In the genomic region with DNA sequence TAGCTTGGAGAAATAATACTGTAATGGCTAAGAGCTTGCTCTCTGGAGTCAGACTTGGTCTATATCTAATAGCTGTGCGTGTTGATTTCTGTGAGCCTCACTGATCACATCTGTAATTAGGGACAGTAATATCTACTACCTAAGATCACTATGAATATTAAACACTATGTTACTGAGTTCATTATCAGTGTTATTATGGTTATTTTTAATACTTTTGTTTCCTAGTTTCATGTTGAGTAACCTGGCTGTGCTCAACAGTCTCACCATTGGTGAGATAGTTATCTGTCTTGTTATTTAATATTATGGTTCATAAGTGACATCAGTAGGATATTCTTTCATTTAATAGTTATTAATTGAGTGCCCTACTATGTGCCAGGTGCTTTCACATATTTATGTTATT, we compare ENCODE assay signal across 18 cellular contexts. TPM values are rescaled to one million over a fixed set of nuclear protein-coding genes. Genes with fewer than 3 reads are reported as not detected.
DNase-seq lines count a peak whose midpoint lies in the region; ATAC-seq and TF ChIP-seq lines count a peak whose summit lies in the region.
"Had no signal": no experiment of that assay in that cellular context is flagged by ENCODE, and none has a peak within 500 bp of the region (broad histone marks: within the 10 kb centered on the region; RNA-seq: fewer than 3 reads in every experiment).

No MANE protein-coding gene starts in this region.

- WGBS in ovary, 3 donors = 76 to 84% (median 80%) methylated on average over 1 of the region's 1 CpG
- WGBS in sigmoid colon, 2 donors = 92 to 96% methylated on average over 1 of the region's 1 CpG

- peak; percentile 87 for ATAC-seq in GM18867 (IDR thresholded peaks at IDR 0.05; ENCODE audit: unreplicated experiment)
- peak; percentile 70 for ATAC-seq in GM21528 (IDR thresholded peaks at IDR 0.05; ENCODE audit: low FRiP score, unreplicated experiment)
- peak; percentile 70 for ATAC-seq in HG03135 (IDR thresholded peaks at IDR 0.05; ENCODE audit: unreplicated experiment)
- no peak for ATAC-seq in stimulated activated naive CD8-positive, alpha-beta T cell treated with anti-CD3 and anti-CD28 coated beads, Interleukin-15, amount 100 ng/mL, for 72 hours
- ATAC-seq in GM21737 (IDR thresholded peaks at IDR 0.05; ENCODE audit: unreplicated experiment) = no peak
- ATAC-seq: heart left ventricle had no signal

- TF ChIP-seq EP300 in ovary (IDR thresholded peaks at IDR 0.05) = no peak
- no peak for TF ChIP-seq EP300 in sigmoid colon (IDR thresholded peaks at IDR 0.05)

- H3K36me3 ChIP-seq in ovary (no peaks in the 10 kb centered on the region), sigmoid colon (peaks cover 0 to 5% (median 0%) of the 10 kb centered on the region in 4 donors)
- H3K36me3 ChIP-seq: esophagus squamous epithelium, heart left ventricle had no signal

- H3K9me3 ChIP-seq in ovary (no peaks in the 10 kb centered on the region), sigmoid colon (no peaks in the 10 kb centered on the region)
- H3K9me3 ChIP-seq: esophagus squamous epithelium, heart left ventricle had no signal

- H3K4me3 Mint-ChIP-seq in stimulated activated naive CD8-positive, alpha-beta T cell treated with anti-CD3 and anti-CD28 coated beads, Interleukin-15, amount 100 ng/mL, for 72 hours = no peak overlapping the region
- H3K4me3 Mint-ChIP-seq: activated CD4-positive, alpha-beta memory T cell treated with anti-CD3 and anti-CD28 coated beads for 36 hours; activated T-helper 1 cell treated with anti-CD3 and anti-CD28 coated beads, Interleukin-12 subunit alpha, Interleukin-12 subunit beta, Interleukin-2, Interleukin-4 antibody, amounts not matched to agents 30 ng/mL and 10 ng/mL and 1 ng/mL, durations not matched to agents 14 hours and 24 hours and 36 hours; dendritic cell treated with granulocyte-macrophage colony-stimulating factor and Interleukin-4, amounts not matched to agents 40 ng/mL and 50 ng/mL, for 4 days; IgD-negative memory B cell; type B pancreatic cell had no signal

- H3K4me3 ChIP-seq in ovary (no peak overlapping the region), sigmoid colon (no peak overlapping the region)
- H3K4me3 ChIP-seq: esophagus squamous epithelium, heart left ventricle had no signal

- H3K27me3 ChIP-seq in ovary (no peaks in the 10 kb centered on the region), sigmoid colon (no peaks in the 10 kb centered on the region)
- H3K27me3 ChIP-seq: esophagus squamous epithelium, heart left ventricle had no signal

- intact Hi-C loops in ovary (cut with DNase I) = no loop called here
- intact Hi-C loops in sigmoid colon (cut with DNase I) = no loop called here

- H3K27ac ChIP-seq in cingulate gyrus (ENCODE audit: low read depth, low read length) = peak overlapping the region; percentile 71
- no peak overlapping the region for H3K27ac ChIP-seq in ovary
- H3K27ac ChIP-seq in sigmoid colon = no peak overlapping the region
- H3K27ac ChIP-seq: esophagus squamous epithelium, heart left ventricle had no signal

- no peaks in the 10 kb centered on the region for H3K4me1 Mint-ChIP-seq in stimulated activated naive CD8-positive, alpha-beta T cell treated with anti-CD3 and anti-CD28 coated beads, Interleukin-15, amount 100 ng/mL, for 72 hours
- H3K4me1 Mint-ChIP-seq: IgD-negative memory B cell had no signal

- TF ChIP-seq CTCF in ovary (IDR thresholded peaks at IDR 0.05) = no peak
- no peak for TF ChIP-seq CTCF in sigmoid colon (IDR thresholded peaks at IDR 0.05)

- DNase-seq in ovary (no peak), sigmoid colon (no peak)
- DNase-seq in stimulated activated naive CD8-positive, alpha-beta T cell treated with anti-CD3 and anti-CD28 coated beads, Interleukin-15, amount 100 ng/mL, for 72 hours = no peak
- DNase-seq: activated CD4-positive, alpha-beta memory T cell treated with anti-CD3 and anti-CD28 coated beads for 36 hours; AML-193; esophagus squamous epithelium; heart left ventricle; kidney; NCI-H1048 had no signal

- H3K4me1 ChIP-seq in ovary (ENCODE audit: insufficient read depth) = no peaks in the 10 kb centered on the region
- no peaks in the 10 kb centered on the region for H3K4me1 ChIP-seq in sigmoid colon
- H3K4me1 ChIP-seq: esophagus squamous epithelium, heart left ventricle had no signal

- peak overlapping the region in 1 of 2 donors; percentile 48 for H3K27ac Mint-ChIP-seq in stimulated activated naive CD8-positive, alpha-beta T cell treated with anti-CD3 and anti-CD28 coated beads, Interleukin-15, amount 100 ng/mL, for 72 hours
- H3K27ac Mint-ChIP-seq: activated CD4-positive, alpha-beta memory T cell treated with anti-CD3 and anti-CD28 coated beads for 36 hours; activated T-helper 1 cell treated with anti-CD3 and anti-CD28 coated beads, Interleukin-12 subunit alpha, Interleukin-12 subunit beta, Interleukin-2, Interleukin-4 antibody, amounts not matched to agents 30 ng/mL and 10 ng/mL and 1 ng/mL, durations not matched to agents 14 hours and 24 hours and 36 hours; dendritic cell treated with granulocyte-macrophage colony-stimulating factor and Interleukin-4, amounts not matched to agents 40 ng/mL and 50 ng/mL, for 4 days; IgD-negative memory B cell; type B pancreatic cell had no signal

- H3K27me3 Mint-ChIP-seq in stimulated activated naive CD8-positive, alpha-beta T cell treated with anti-CD3 and anti-CD28 coated beads, Interleukin-15, amount 100 ng/mL, for 72 hours = no peaks in the 10 kb centered on the region
- H3K27me3 Mint-ChIP-seq: activated CD4-positive, alpha-beta memory T cell treated with anti-CD3 and anti-CD28 coated beads for 36 hours; dendritic cell treated with granulocyte-macrophage colony-stimulating factor and Interleukin-4, amounts not matched to agents 40 ng/mL and 50 ng/mL, for 4 days; IgD-negative memory B cell; type B pancreatic cell had no signal

- TF ChIP-seq POLR2A in ovary (IDR thresholded peaks at IDR 0.05) (no peak), sigmoid colon (IDR thresholded peaks at IDR 0.05) (no peak)

- H3K9me3 Mint-ChIP-seq in stimulated activated naive CD8-positive, alpha-beta T cell treated with anti-CD3 and anti-CD28 coated beads, Interleukin-15, amount 100 ng/mL, for 72 hours = no peaks in the 10 kb centered on the region
- H3K9me3 Mint-ChIP-seq: activated CD4-positive, alpha-beta memory T cell treated with anti-CD3 and anti-CD28 coated beads for 36 hours; activated T-helper 1 cell treated with anti-CD3 and anti-CD28 coated beads, Interleukin-12 subunit alpha, Interleukin-12 subunit beta, Interleukin-2, Interleukin-4 antibody, amounts not matched to agents 30 ng/mL and 10 ng/mL and 1 ng/mL, durations not matched to agents 14 hours and 24 hours and 36 hours; dendritic cell treated with granulocyte-macrophage colony-stimulating factor and Interleukin-4, amounts not matched to agents 40 ng/mL and 50 ng/mL, for 4 days; type B pancreatic cell had no signal

RNA-seq across cellular contexts. Expression of gene CAVIN4, which starts 22.4 kb away (rescaled TPM):
- total RNA-seq in ovary = under 1 TPM in 6 of 7 donors, not detected in 1; 0.20 to 0.46 (median 0.24) TPM
- polyA plus RNA-seq in ovary = under 1 TPM; 0.13 to 0.30 TPM
- 1 to 10 TPM in 1 of 4 donors, under 1 TPM in 3; 0.36 to 1.1 (median 0.62) TPM for total RNA-seq in sigmoid colon
- under 1 TPM in 1 of 3 donors, not detected in 2; 0.06 TPM for polyA plus RNA-seq in sigmoid colon
- polyA plus RNA-seq: IgD-negative memory B cell had no signal

Comparison
In these comparisons a context has a peak if more than half of its experiments do, and no peak if none do; other contexts are left out.
1. ATAC-seq: peak in GM18867 (single experiment), GM21528 (single experiment) and HG03135 (single experiment); none in stimulated activated naive CD8-positive, alpha-beta T cell treated with anti-CD3 and anti-CD28 coated beads, Interleukin-15, amount 100 ng/mL, for 72 hours (single experiment) and GM21737 (single experiment).